ENCODE assay signal across 8 cellular contexts in the genomic region with DNA sequence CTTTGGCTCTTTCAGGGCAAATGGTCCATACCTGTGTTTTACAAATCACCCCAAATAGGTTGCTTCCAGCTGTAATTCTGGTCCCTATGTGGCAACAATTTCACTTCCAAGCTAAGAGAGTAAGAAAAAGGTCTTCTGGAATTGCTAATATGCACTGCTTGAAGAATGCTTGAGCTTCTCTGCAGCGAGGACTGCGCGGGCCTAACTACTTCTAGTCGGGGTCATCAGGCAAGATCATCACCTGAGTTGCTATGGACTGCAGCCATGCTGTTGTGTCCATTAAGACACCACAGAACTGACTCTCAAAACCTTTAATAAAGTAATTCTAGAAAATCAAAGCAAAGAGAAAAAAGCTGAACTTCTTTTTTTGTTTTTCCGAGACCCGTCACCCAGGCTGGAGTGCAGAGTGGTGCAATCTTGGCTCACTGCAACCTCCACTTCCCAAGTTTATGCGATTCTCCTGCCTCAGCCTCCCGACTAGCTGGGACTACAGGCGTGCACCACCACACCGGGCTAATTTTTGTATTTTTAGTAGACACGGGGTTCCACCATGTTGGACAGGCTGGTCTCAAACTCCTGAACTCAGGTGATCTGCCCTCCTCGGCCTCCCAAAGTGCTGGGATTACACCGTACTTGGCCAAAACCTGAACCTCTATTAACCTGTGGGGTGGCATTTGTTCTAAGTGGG. TPM values are rescaled to one million over a fixed set of nuclear protein-coding genes. Genes with fewer than 3 reads are reported as not detected.
DNase-seq lines count a peak whose midpoint lies in the region; ATAC-seq and TF ChIP-seq lines count a peak whose summit lies in the region.

No MANE protein-coding gene starts in this region.

- peaks cover 56% of the 10 kb centered on the region for H4K20me1 ChIP-seq in smooth muscle cell (ENCODE audit: low read depth)

- H3K9me3 ChIP-seq in HAP-1, result no peaks in the 10 kb centered on the region
- no peaks in the 10 kb centered on the region for H3K9me3 ChIP-seq in gastroesophageal sphincter
- no peaks in the 10 kb centered on the region for H3K9me3 ChIP-seq in smooth muscle cell (replicated peaks; ENCODE audit: low read depth)

- no peaks in the 10 kb centered on the region for H3K27me3 Mint-ChIP-seq in activated CD8-positive, alpha-beta T cell treated with anti-CD3 and anti-CD28 coated beads for 36 hours

- in situ Hi-C loops in HAP-1 (cut with MboI; ENCODE audit: low sequenced_read_pairs), result no loop called here

- no peak for TF ChIP-seq CTCF in activated CD8-positive, alpha-beta T cell treated with anti-CD3 and anti-CD28 coated beads for 36 hours (IDR thresholded peaks at IDR 0.05)
- no peak for TF ChIP-seq CTCF in gastroesophageal sphincter (IDR thresholded peaks at IDR 0.05)
- no peak for TF ChIP-seq CTCF in smooth muscle cell (IDR thresholded peaks at IDR 0.05; ENCODE audit: borderline replicate concordance, insufficient read depth, poor library complexity, severe bottlenecking)

- TF ChIP-seq POLR2A in gastroesophageal sphincter (IDR thresholded peaks at IDR 0.05), result no peak

- H3K36me3 ChIP-seq in HAP-1 (replicated peaks) (peaks cover 14% of the 10 kb centered on the region), gastroesophageal sphincter (peaks cover 0 to 7% of the 10 kb centered on the region in 2 donors), smooth muscle cell (ENCODE audit: low read depth) (no peaks in the 10 kb centered on the region)

- TF ChIP-seq EP300 in gastroesophageal sphincter (IDR thresholded peaks at IDR 0.05), result no peak

- H3K27ac ChIP-seq in gastroesophageal sphincter (peak overlapping the region in 3 of 4 donors; percentile 92 to 99 (median 97)), smooth muscle cell (ENCODE audit: low read depth) (peak overlapping the region; percentile 94)

- no peak overlapping the region for H3K9ac ChIP-seq in smooth muscle cell (ENCODE audit: low read depth)

- 90 to 92% methylated on average over 8 to 13 of the region's 13 CpGs for WGBS in gastroesophageal sphincter (ENCODE audit: low coverage in 1 of 2), 2 donors
- 97% methylated on average over 13 of the region's 13 CpGs for WGBS in smooth muscle cell (ENCODE audit: low lambda C conversion rate)

- H2AFZ ChIP-seq in smooth muscle cell (ENCODE audit: low read depth), result no peak overlapping the region

- H3K36me3 Mint-ChIP-seq in activated CD8-positive, alpha-beta T cell treated with anti-CD3 and anti-CD28 coated beads for 36 hours (ENCODE audit: low read depth), result peaks cover 55% of the 10 kb centered on the region

- H3K27ac Mint-ChIP-seq in activated CD8-positive, alpha-beta T cell treated with anti-CD3 and anti-CD28 coated beads for 36 hours, result peak overlapping the region; percentile 96

- peak overlapping the region; percentile 88 for H3K4me2 ChIP-seq in smooth muscle cell

- ATAC-seq in activated CD8-positive, alpha-beta T cell treated with anti-CD3 and anti-CD28 coated beads for 36 hours, result no peak
- ATAC-seq in gastroesophageal sphincter, result no peak
- no peak for ATAC-seq in HG03354 (IDR thresholded peaks at IDR 0.05; ENCODE audit: poor library complexity, severe bottlenecking, unreplicated experiment)

- H3K79me2 ChIP-seq in smooth muscle cell (ENCODE audit: low read depth), result peaks cover 69% of the 10 kb centered on the region

- intact Hi-C loops in activated CD8-positive, alpha-beta T cell treated with anti-CD3 and anti-CD28 coated beads for 36 hours (cut with micrococcal nuclease), result no loop called here

- DNase-seq in HAP-1 (ENCODE audit: low spot score in 2 of 2), result no peak
- DNase-seq in activated CD8-positive, alpha-beta T cell treated with anti-CD3 and anti-CD28 coated beads for 36 hours, result no peak
- no peak for DNase-seq in smooth muscle cell (lab: John Stamatoyannopoulos, UW; ENCODE audit: unreplicated experiment)
- DNase-seq in NCI-H1092 (lab: John Stamatoyannopoulos, UW), result no peak
- no peak for DNase-seq in amniotic stem cell (lab: John Stamatoyannopoulos, UW)
- DNase-seq in HT-29 (ENCODE audit: low spot score), result no peak

- no peaks in the 10 kb centered on the region for H3K27me3 ChIP-seq in HAP-1 (ENCODE audit: low read depth)
- H3K27me3 ChIP-seq in gastroesophageal sphincter, result no peaks in the 10 kb centered on the region
- H3K27me3 ChIP-seq in smooth muscle cell (ENCODE audit: low read depth), result no peaks in the 10 kb centered on the region

- CTCF ChIA-PET in activated CD8-positive, alpha-beta T cell treated with anti-CD3 and anti-CD28 coated beads for 36 hours (lab: Charles Lee), result interaction anchor here (0.9 to 3.1 kb wide), 5 partner anchors 15 to 1092 kb away, joined by 3 to 16 read pairs (median 3); a partner anchor contains a TSS

- no peaks in the 10 kb centered on the region for H3F3A ChIP-seq in smooth muscle cell (ENCODE audit: low read depth)

- H3K9me3 Mint-ChIP-seq in activated CD8-positive, alpha-beta T cell treated with anti-CD3 and anti-CD28 coated beads for 36 hours, result no peaks in the 10 kb centered on the region

- H3K4me1 ChIP-seq in HAP-1, result peaks cover 33% of the 10 kb centered on the region
- H3K4me1 ChIP-seq in gastroesophageal sphincter, result peaks cover 0 to 74% (median 35%) of the 10 kb centered on the region in 3 donors
- H3K4me1 ChIP-seq in smooth muscle cell (ENCODE audit: low read depth), result peaks cover 32% of the 10 kb centered on the region

- POLR2A ChIA-PET in activated CD8-positive, alpha-beta T cell treated with anti-CD3 and anti-CD28 coated beads for 36 hours (lab: Charles Lee), result interaction anchor here (0.6 to 6.3 kb wide), 8 partner anchors 9 to 186 kb away, joined by 3 to 62 read pairs (median 4); a partner anchor contains a TSS

- H3K4me3 Mint-ChIP-seq in activated CD8-positive, alpha-beta T cell treated with anti-CD3 and anti-CD28 coated beads for 36 hours, result peak overlapping the region; percentile 90

- peak overlapping the region; percentile 53 for H3K4me3 ChIP-seq in HAP-1
- H3K4me3 ChIP-seq in gastroesophageal sphincter, result peak overlapping the region; percentile 46 to 89
- peak overlapping the region; percentile 96 for H3K4me3 ChIP-seq in smooth muscle cell

- peaks cover 46% of the 10 kb centered on the region for H3K4me1 Mint-ChIP-seq in activated CD8-positive, alpha-beta T cell treated with anti-CD3 and anti-CD28 coated beads for 36 hours (ENCODE audit: low read depth)

RNA-seq across cellular contexts. Expression of a gene that starts 2.2 kb away (rescaled TPM):
- 10 to 100 TPM; 84.7 to 88.1 TPM for total RNA-seq in activated CD8-positive, alpha-beta T cell treated with anti-CD3 and anti-CD28 coated beads for 36 hours
- 10 to 100 TPM; 47.5 to 67.0 (median 64.6) TPM for total RNA-seq in gastroesophageal sphincter
- total RNA-seq in smooth muscle cell, result 38.9 and 41.1 TPM in 2 replicates
- 6.2 and 12.5 TPM in 2 replicates for polyA plus RNA-seq in smooth muscle cell
- total RNA-seq in HT-29 (2014; rRNA removed; shearing (Covaris generic)), result 60.5 and 79.2 TPM in 2 replicates

RNA-seq across cellular contexts. Expression of a gene that starts 7.2 kb away (rescaled TPM):
- 10 to 100 TPM; 93.3 to 97.6 TPM for total RNA-seq in activated CD8-positive, alpha-beta T cell treated with anti-CD3 and anti-CD28 coated beads for 36 hours
- total RNA-seq in gastroesophageal sphincter, result 10 to 100 TPM; 46.9 to 63.0 (median 51.6) TPM
- 15.8 and 25.3 TPM in 2 replicates for total RNA-seq in smooth muscle cell
- 23.7 and 24.3 TPM in 2 replicates for polyA plus RNA-seq in smooth muscle cell
- 53.8 and 54.9 TPM in 2 replicates for total RNA-seq in HT-29 (2014; rRNA removed; shearing (Covaris generic))

RNA-seq across cellular contexts. Expression of a gene that starts 16.8 kb away (rescaled TPM):
- total RNA-seq in activated CD8-positive, alpha-beta T cell treated with anti-CD3 and anti-CD28 coated beads for 36 hours, result 100 to 1,000 TPM; 155 to 158 TPM
- total RNA-seq in gastroesophageal sphincter, result 10 to 100 TPM; 29.6 to 41.2 (median 32.2) TPM
- 57.5 and 63.3 TPM in 2 replicates for total RNA-seq in smooth muscle cell
- polyA plus RNA-seq in smooth muscle cell, result 64.7 and 71.2 TPM in 2 replicates
- 46.4 and 46.5 TPM in 2 replicates for total RNA-seq in HT-29 (2014; rRNA removed; shearing (Covaris generic))

RNA-seq across cellular contexts. Expression of a gene that starts 42.1 kb away (rescaled TPM):
- total RNA-seq in activated CD8-positive, alpha-beta T cell treated with anti-CD3 and anti-CD28 coated beads for 36 hours, result 10 to 100 TPM; 15.6 to 15.7 TPM
- total RNA-seq in gastroesophageal sphincter, result 10 to 100 TPM; 21.0 to 46.6 (median 31.7) TPM
- 12.3 and 16.4 TPM in 2 replicates for total RNA-seq in smooth muscle cell
- polyA plus RNA-seq in smooth muscle cell, result 50.4 and 52.9 TPM in 2 replicates
- 7.3 and 10.5 TPM in 2 replicates for total RNA-seq in HT-29 (2014; rRNA removed; shearing (Covaris generic))

RNA-seq across cellular contexts. Expression of a gene that starts 42.4 kb away (rescaled TPM):
- total RNA-seq in activated CD8-positive, alpha-beta T cell treated with anti-CD3 and anti-CD28 coated beads for 36 hours, result 1 to 10 TPM in 1 of 2 experiments, under 1 TPM in 1; 0.74 to 1.1 TPM
- total RNA-seq in gastroesophageal sphincter (1 to 10 TPM in 1 of 4 donors, under 1 TPM in 3; 0.07 to 1.2 (median 0.60) TPM), smooth muscle cell (4.3 and 4.9 TPM in 2 replicates)
- polyA plus RNA-seq in smooth muscle cell, result 1.5 and 3.8 TPM in 2 replicates
- 1.5 and 2.7 TPM in 2 replicates for total RNA-seq in HT-29 (2014; rRNA removed; shearing (Covaris generic))
